In the genomic region with DNA sequence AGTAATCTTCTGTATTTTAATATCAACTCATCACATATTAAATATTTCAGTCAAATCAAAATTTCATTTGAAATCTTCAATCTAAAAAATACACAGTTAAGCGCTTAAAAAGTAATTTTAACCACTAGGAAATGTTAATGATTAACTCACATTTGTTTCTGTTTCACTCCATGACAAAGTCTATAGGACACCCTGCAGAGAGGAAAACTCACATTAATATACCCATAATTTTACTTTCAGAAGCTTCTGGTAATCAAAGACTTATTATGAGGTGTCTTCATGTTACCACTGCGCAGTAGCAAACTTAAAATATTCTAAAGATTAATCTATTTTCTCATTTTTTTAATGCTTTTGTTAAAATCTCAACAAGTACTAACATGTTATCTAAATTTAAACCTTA, we compare ENCODE assay signal across 8 cellular contexts. TPM values are rescaled to one million over a fixed set of nuclear protein-coding genes. Genes with fewer than 3 reads are reported as not detected.
DNase-seq lines count a peak whose midpoint lies in the region; ATAC-seq and TF ChIP-seq lines count a peak whose summit lies in the region.

No MANE protein-coding gene starts in this region.

- TF ChIP-seq CTCF in 22Rv1 (IDR thresholded peaks at IDR 0.05) (no peak), GM23338 (conservative IDR thresholded peaks at IDR 0.05; ENCODE audit: low read depth in 2 of 2) (no peak), progenitor cell of endocrine pancreas (IDR thresholded peaks at IDR 0.05; ENCODE audit: unreplicated experiment) (no peak), neural progenitor cell (IDR thresholded peaks at IDR 0.05) (no peak)

- H3K36me3 ChIP-seq in GM23338 (ENCODE audit: insufficient read depth) (no peaks in the 10 kb centered on the region), neural progenitor cell (no peaks in the 10 kb centered on the region)

- H3K4me3 Mint-ChIP-seq in GM23338 (peak overlapping the region; percentile 82), progenitor cell of endocrine pancreas (ENCODE audit: low read depth) (no peak overlapping the region), neural progenitor cell (no peak overlapping the region)
- peak overlapping the region; percentile 90 for H3K4me3 Mint-ChIP-seq in activated naive CD8-positive, alpha-beta T cell treated with anti-CD3 and anti-CD28 coated beads, Interleukin-2, amount 50 U/mL, for 24 hours

- peak overlapping the region; percentile 95 for H3K27ac ChIP-seq in 22Rv1
- H3K27ac ChIP-seq in GM23338 (ENCODE audit: low read depth), result 0 out of 2 replicates have a peak overlapping the region, but pooled peaks have one; percentile 72
- no peak overlapping the region for H3K27ac ChIP-seq in neural progenitor cell

- H3K4me3 ChIP-seq in GM23338 (peak overlapping the region; percentile 66), neural progenitor cell (no peak overlapping the region)

- peaks cover 10% of the 10 kb centered on the region for H3K9me2 ChIP-seq in GM23338 (ENCODE audit: insufficient read depth)

- H4K20me1 ChIP-seq in GM23338 (replicated peaks; ENCODE audit: insufficient read depth) (no peaks in the 10 kb centered on the region), neural progenitor cell (ENCODE audit: low read depth) (no peaks in the 10 kb centered on the region)

- ATAC-seq in GM23338 (no peak), left lobe of liver (peak; percentile 27)
- no peak for ATAC-seq in activated naive CD8-positive, alpha-beta T cell treated with anti-CD3 and anti-CD28 coated beads, Interleukin-2, amount 50 U/mL, for 24 hours

- DNase-seq in GM23338 (ENCODE audit: low spot score) (no peak), left lobe of liver (ENCODE audit: low spot score) (no peak), progenitor cell of endocrine pancreas (ENCODE audit: low spot score, unreplicated experiment) (no peak), cardiac septum (ENCODE audit: low spot score) (no peak), neural progenitor cell (ENCODE audit: low spot score) (no peak), H4 (ENCODE audit: low spot score) (no peak)
- no peak for DNase-seq in activated naive CD8-positive, alpha-beta T cell treated with anti-CD3 and anti-CD28 coated beads, Interleukin-2, amount 50 U/mL, for 24 hours

- H3K4me1 ChIP-seq in GM23338 (ENCODE audit: insufficient read depth) (no peaks in the 10 kb centered on the region), neural progenitor cell (no peaks in the 10 kb centered on the region)

- H3K4me1 Mint-ChIP-seq in GM23338 (no peaks in the 10 kb centered on the region; the same call in 2 of the 3 replicates), progenitor cell of endocrine pancreas (ENCODE audit: low read depth) (peaks cover 2% of the 10 kb centered on the region), neural progenitor cell (no peaks in the 10 kb centered on the region)
- peaks cover 14% of the 10 kb centered on the region for H3K4me1 Mint-ChIP-seq in activated naive CD8-positive, alpha-beta T cell treated with anti-CD3 and anti-CD28 coated beads, Interleukin-2, amount 50 U/mL, for 24 hours

- H3K9ac ChIP-seq in neural progenitor cell, result no peak overlapping the region

- H2AFZ ChIP-seq in GM23338 (peak overlapping the region; percentile 96; the same call in 1 of the 2 replicates), neural progenitor cell (replicated peaks) (no peak overlapping the region)

- no peaks in the 10 kb centered on the region for H3F3A ChIP-seq in GM23338 (replicated peaks; ENCODE audit: low read depth)
- H3F3A ChIP-seq in neural progenitor cell (ENCODE audit: low read depth), result no peaks in the 10 kb centered on the region

- no peak overlapping the region for H3K27ac Mint-ChIP-seq in GM23338
- no peak overlapping the region for H3K27ac Mint-ChIP-seq in activated naive CD8-positive, alpha-beta T cell treated with anti-CD3 and anti-CD28 coated beads, Interleukin-2, amount 50 U/mL, for 24 hours
- H3K27ac Mint-ChIP-seq in progenitor cell of endocrine pancreas, result no peak overlapping the region
- no peak overlapping the region for H3K27ac Mint-ChIP-seq in neural progenitor cell

- H3K36me3 Mint-ChIP-seq in GM23338 (ENCODE audit: low read depth) (no peaks in the 10 kb centered on the region), progenitor cell of endocrine pancreas (ENCODE audit: insufficient read depth) (no peaks in the 10 kb centered on the region), neural progenitor cell (no peaks in the 10 kb centered on the region)
- peaks cover 4% of the 10 kb centered on the region for H3K36me3 Mint-ChIP-seq in activated naive CD8-positive, alpha-beta T cell treated with anti-CD3 and anti-CD28 coated beads, Interleukin-2, amount 50 U/mL, for 24 hours (ENCODE audit: low read depth)

- H3K4me2 ChIP-seq in GM23338 (peak overlapping the region; percentile 76), neural progenitor cell (no peak overlapping the region)

- H3K9me3 Mint-ChIP-seq in GM23338, result no peaks in the 10 kb centered on the region; the same call in 2 of the 3 replicates
- H3K9me3 Mint-ChIP-seq in activated naive CD8-positive, alpha-beta T cell treated with anti-CD3 and anti-CD28 coated beads, Interleukin-2, amount 50 U/mL, for 24 hours, result no peaks in the 10 kb centered on the region
- H3K9me3 Mint-ChIP-seq in progenitor cell of endocrine pancreas (ENCODE audit: low read depth), result no peaks in the 10 kb centered on the region
- H3K9me3 Mint-ChIP-seq in neural progenitor cell, result no peaks in the 10 kb centered on the region

- no peaks in the 10 kb centered on the region for H3K79me2 ChIP-seq in GM23338 (replicated peaks; ENCODE audit: insufficient read depth)
- H3K79me2 ChIP-seq in neural progenitor cell (ENCODE audit: low read depth), result no peaks in the 10 kb centered on the region

- peaks cover 5% of the 10 kb centered on the region for H3K27me3 Mint-ChIP-seq in GM23338 (ENCODE audit: insufficient read depth, low read depth, poor library complexity)
- H3K27me3 Mint-ChIP-seq in activated naive CD8-positive, alpha-beta T cell treated with anti-CD3 and anti-CD28 coated beads, Interleukin-2, amount 50 U/mL, for 24 hours, result peaks cover 20% of the 10 kb centered on the region
- H3K27me3 Mint-ChIP-seq in progenitor cell of endocrine pancreas, result no peaks in the 10 kb centered on the region
- no peaks in the 10 kb centered on the region for H3K27me3 Mint-ChIP-seq in neural progenitor cell (ENCODE audit: insufficient read depth, low read depth)

- intact Hi-C loops in cardiac septum (cut with DNase I), result no loop called here

- H3K9me3 ChIP-seq in neural progenitor cell (ENCODE audit: low read depth), result no peaks in the 10 kb centered on the region

- H3K27me3 ChIP-seq in GM23338 (ENCODE audit: insufficient read depth), result peaks cover 14% of the 10 kb centered on the region; the same call in 1 of the 2 replicates
- no peaks in the 10 kb centered on the region for H3K27me3 ChIP-seq in neural progenitor cell

TF ChIP-seq in GM23338, 12 proteins besides CTCF, POLR2A, EP300 and RAD21 (continues in another document):
- TF ChIP-seq CREB1 (CRISPR knock-in tag; IDR thresholded peaks at IDR 0.05; ENCODE audit: low read depth) (no peak), EZH2phosphoT487 (IDR thresholded peaks at IDR 0.05; ENCODE audit: unreplicated experiment) (no peak), ZNF114 (CRISPR knock-in tag; IDR thresholded peaks at IDR 0.05) (no peak), EZH2 (IDR thresholded peaks at IDR 0.05; ENCODE audit: low read depth, unreplicated experiment) (no peak), JUNB (IDR thresholded peaks at IDR 0.05; ENCODE audit: unreplicated experiment) (no peak), ZNF331 (CRISPR knock-in tag; IDR thresholded peaks at IDR 0.05; ENCODE audit: low read depth) (no peak), NANOG (IDR thresholded peaks at IDR 0.05; ENCODE audit: borderline replicate concordance) (no peak)
- TF ChIP-seq, protein P1, sequence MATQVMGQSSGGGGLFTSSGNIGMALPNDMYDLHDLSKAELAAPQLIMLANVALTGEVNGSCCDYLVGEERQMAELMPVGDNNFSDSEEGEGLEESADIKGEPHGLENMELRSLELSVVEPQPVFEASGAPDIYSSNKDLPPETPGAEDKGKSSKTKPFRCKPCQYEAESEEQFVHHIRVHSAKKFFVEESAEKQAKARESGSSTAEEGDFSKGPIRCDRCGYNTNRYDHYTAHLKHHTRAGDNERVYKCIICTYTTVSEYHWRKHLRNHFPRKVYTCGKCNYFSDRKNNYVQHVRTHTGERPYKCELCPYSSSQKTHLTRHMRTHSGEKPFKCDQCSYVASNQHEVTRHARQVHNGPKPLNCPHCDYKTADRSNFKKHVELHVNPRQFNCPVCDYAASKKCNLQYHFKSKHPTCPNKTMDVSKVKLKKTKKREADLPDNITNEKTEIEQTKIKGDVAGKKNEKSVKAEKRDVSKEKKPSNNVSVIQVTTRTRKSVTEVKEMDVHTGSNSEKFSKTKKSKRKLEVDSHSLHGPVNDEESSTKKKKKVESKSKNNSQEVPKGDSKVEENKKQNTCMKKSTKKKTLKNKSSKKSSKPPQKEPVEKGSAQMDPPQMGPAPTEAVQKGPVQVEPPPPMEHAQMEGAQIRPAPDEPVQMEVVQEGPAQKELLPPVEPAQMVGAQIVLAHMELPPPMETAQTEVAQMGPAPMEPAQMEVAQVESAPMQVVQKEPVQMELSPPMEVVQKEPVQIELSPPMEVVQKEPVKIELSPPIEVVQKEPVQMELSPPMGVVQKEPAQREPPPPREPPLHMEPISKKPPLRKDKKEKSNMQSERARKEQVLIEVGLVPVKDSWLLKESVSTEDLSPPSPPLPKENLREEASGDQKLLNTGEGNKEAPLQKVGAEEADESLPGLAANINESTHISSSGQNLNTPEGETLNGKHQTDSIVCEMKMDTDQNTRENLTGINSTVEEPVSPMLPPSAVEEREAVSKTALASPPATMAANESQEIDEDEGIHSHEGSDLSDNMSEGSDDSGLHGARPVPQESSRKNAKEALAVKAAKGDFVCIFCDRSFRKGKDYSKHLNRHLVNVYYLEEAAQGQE (IDR thresholded peaks at IDR 0.05; ENCODE audit: unreplicated experiment), result no peak

RNA-seq across cellular contexts. Expression of a gene that starts 41.0 kb away (rescaled TPM):
- 44.6 and 46.3 TPM in 2 replicates for total RNA-seq in GM23338 (2014; rRNA removed; shearing (Covaris generic))
- polyA plus RNA-seq in GM23338 (2016; fragmentation: Nextera tagmentation; extraction: Ambion mirVana), result 43.1 and 52.1 TPM in 2 replicates
- total RNA-seq in left lobe of liver (8.7 TPM), progenitor cell of endocrine pancreas (49.9 and 51.9 TPM in 2 replicates), cardiac septum (12.7 TPM), neural progenitor cell (ENCODE audit: low replicate concordance) (50.3 and 79.9 TPM in 2 replicates)
- total RNA-seq in H4 (2014; rRNA removed; shearing (Covaris generic)), result 4.5 and 4.7 TPM in 2 replicates

RNA-seq across cellular contexts. Expression of a gene that starts 45.7 kb away (rescaled TPM):
- 29.6 and 31.6 TPM in 2 replicates for total RNA-seq in GM23338 (2014; rRNA removed; shearing (Covaris generic))
- 11.6 and 14.1 TPM in 2 replicates for polyA plus RNA-seq in GM23338 (2016; fragmentation: Nextera tagmentation; extraction: Ambion mirVana)
- total RNA-seq in left lobe of liver, result 1.7 TPM
- total RNA-seq in progenitor cell of endocrine pancreas, result 45.8 and 46.6 TPM in 2 replicates
- total RNA-seq in cardiac septum, result 3.4 TPM
- total RNA-seq in neural progenitor cell (ENCODE audit: low replicate concordance), result 33.7 and 43.4 TPM in 2 replicates
- total RNA-seq in H4 (2014; rRNA removed; shearing (Covaris generic)), result 5.0 and 6.6 TPM in 2 replicates

Comparison
In these comparisons a context has a peak if more than half of its experiments do, and no peak if none do; other contexts are left out.
1. H3K4me3 Mint-ChIP-seq: peak in GM23338 (single experiment) and activated naive CD8-positive, alpha-beta T cell treated with anti-CD3 and anti-CD28 coated beads, Interleukin-2, amount 50 U/mL, for 24 hours (single experiment); none in progenitor cell of endocrine pancreas (single experiment) and neural progenitor cell (single experiment).